Comparison of ENCODE assay signal across 28 cellular contexts in genomic region chr3:22439626-22440025, GRCh38.
"Had no signal": no experiment of that assay in that cellular context is flagged by ENCODE, and none has a peak within 500 bp of the region (broad histone marks: within the 10 kb centered on the region; RNA-seq: fewer than 3 reads in every experiment).

No MANE protein-coding gene starts in this region.

- H3K4me1 ChIP-seq: neural progenitor cell, parathyroid adenoma, psoas muscle, right lobe of liver, sigmoid colon, spleen, stomach, thyroid gland, tibial nerve, upper lobe of left lung, vagina had no signal

- H2AFZ ChIP-seq: neural progenitor cell, parathyroid adenoma had no signal

- H3K9ac ChIP-seq: neural progenitor cell, parathyroid adenoma had no signal

- H3K9me3 Mint-ChIP-seq: nephron; neural progenitor cell; stimulated activated naive B cell treated with anti-CD40 and anti-IgM and Interleukin-4, amounts not matched to agents 10 μg/mL and 1 μg/mL and 100 μg/mL, for 72 hours; stimulated activated naive CD8-positive, alpha-beta T cell treated with anti-CD3 and anti-CD28 coated beads, Interleukin-15, Interleukin-2, amounts not matched to agents 100 ng/mL and 50 ng/mL, for 24 hours had no signal

- H3K27ac Mint-ChIP-seq: natural killer cell; nephron; neural progenitor cell; progenitor cell of endocrine pancreas; stimulated activated effector memory CD8-positive, alpha-beta T cell treated with anti-CD3 and anti-CD28 coated beads, Interleukin-12 subunit alpha, Interleukin-12 subunit beta, amount 100 ng/mL, for 72 hours; stimulated activated naive B cell treated with anti-CD40 and anti-IgM and Interleukin-4, amounts not matched to agents 10 μg/mL and 1 μg/mL and 100 μg/mL, for 72 hours; stimulated activated naive CD8-positive, alpha-beta T cell treated with anti-CD3 and anti-CD28 coated beads, Interleukin-15, Interleukin-2, amounts not matched to agents 100 ng/mL and 50 ng/mL, for 24 hours had no signal

- DNase-seq: natural killer cell; occipital lobe; ovary; posterior cingulate gyrus; psoas muscle; right lobe of liver; sigmoid colon; small intestine; spleen; stimulated activated CD4-positive, alpha-beta T cell treated with anti-CD3 and anti-CD28 coated beads, Interleukin-15, amount 100 ng/mL, for 24 hours; stimulated activated CD4-positive, alpha-beta T cell treated with anti-CD3 and anti-CD28 coated beads, Interleukin-2, amount 100 ng/mL, for 24 hours; stimulated activated CD4-positive, alpha-beta T cell treated with anti-CD3 and anti-CD28 coated beads, Interleukin-2, amount 100 ng/mL, for 48 hours; stimulated activated CD4-positive, alpha-beta T cell treated with anti-CD3 and anti-CD28 coated beads, Interleukin-4, amount 100 ng/mL, for 24 hours; stimulated activated naive B cell treated with anti-CD40 and anti-IgM and Interleukin-4, amounts not matched to agents 10 μg/mL and 1 μg/mL and 100 μg/mL, for 72 hours; stimulated activated naive CD4-positive, alpha-beta T cell treated with Interleukin-2 at 50 U/mL for 16 hours; stomach; thyroid gland; trophoblast cell; upper lobe of left lung had no signal

- H3K4me1 Mint-ChIP-seq: natural killer cell; nephron; neural progenitor cell; stimulated activated effector memory CD8-positive, alpha-beta T cell treated with anti-CD3 and anti-CD28 coated beads, Interleukin-12 subunit alpha, Interleukin-12 subunit beta, amount 100 ng/mL, for 72 hours; stimulated activated naive B cell treated with anti-CD40 and anti-IgM and Interleukin-4, amounts not matched to agents 10 μg/mL and 1 μg/mL and 100 μg/mL, for 72 hours had no signal

- H3K27ac ChIP-seq: neural progenitor cell, ovary, parathyroid adenoma, psoas muscle, right lobe of liver, sigmoid colon, spleen, stomach, thoracic aorta, thyroid gland, tibial nerve, upper lobe of left lung, vagina had no signal

- H3K4me2 ChIP-seq: neural progenitor cell had no signal

- H3K79me2 ChIP-seq: parathyroid adenoma had no signal

- H3K4me3 Mint-ChIP-seq: natural killer cell; nephron; neural progenitor cell; stimulated activated effector memory CD8-positive, alpha-beta T cell treated with anti-CD3 and anti-CD28 coated beads, Interleukin-12 subunit alpha, Interleukin-12 subunit beta, amount 100 ng/mL, for 72 hours; stimulated activated naive B cell treated with anti-CD40 and anti-IgM and Interleukin-4, amounts not matched to agents 10 μg/mL and 1 μg/mL and 100 μg/mL, for 72 hours; stimulated activated naive CD8-positive, alpha-beta T cell treated with anti-CD3 and anti-CD28 coated beads, Interleukin-15, Interleukin-2, amounts not matched to agents 100 ng/mL and 50 ng/mL, for 24 hours had no signal

- H3K27me3 Mint-ChIP-seq: stimulated activated naive B cell treated with anti-CD40 and anti-IgM and Interleukin-4, amounts not matched to agents 10 μg/mL and 1 μg/mL and 100 μg/mL, for 72 hours; stimulated activated naive CD8-positive, alpha-beta T cell treated with anti-CD3 and anti-CD28 coated beads, Interleukin-15, Interleukin-2, amounts not matched to agents 100 ng/mL and 50 ng/mL, for 24 hours had no signal

- H3K27me3 ChIP-seq: neural progenitor cell, ovary, right lobe of liver, sigmoid colon, spleen, stomach, thyroid gland, tibial nerve, upper lobe of left lung, vagina had no signal

- H3K36me3 Mint-ChIP-seq: natural killer cell; neural progenitor cell; stimulated activated effector memory CD8-positive, alpha-beta T cell treated with anti-CD3 and anti-CD28 coated beads, Interleukin-12 subunit alpha, Interleukin-12 subunit beta, amount 100 ng/mL, for 72 hours; stimulated activated naive B cell treated with anti-CD40 and anti-IgM and Interleukin-4, amounts not matched to agents 10 μg/mL and 1 μg/mL and 100 μg/mL, for 72 hours had no signal

- H3K9me3 ChIP-seq: ovary, psoas muscle, right lobe of liver, sigmoid colon, spleen, stomach, thoracic aorta, thyroid gland, tibial nerve, upper lobe of left lung, vagina had no signal
